5 cellular contexts compared by ENCODE assay signal in genomic region chr9:91985692-91986091, GRCh38.
"Had no signal": no experiment of that assay in that cellular context is flagged by ENCODE, and none has a peak within 500 bp of the region (broad histone marks: within the 10 kb centered on the region; RNA-seq: fewer than 3 reads in every experiment).

No MANE protein-coding gene starts in this region.

- H3K27ac ChIP-seq: HL-60, KMS-11 had no signal

- DNase-seq: KBM-7, KG1 had no signal

- H3K4me3 ChIP-seq: K562 had no signal
